ENCODE assay signal across 1 cellular context in genomic region chr1:116537439-116537838, GRCh38.
TF ChIP-seq lines count a peak whose summit lies in the region.

No MANE protein-coding gene starts in this region.

TF ChIP-seq in IMR-90, 13 proteins besides CTCF, POLR2A, EP300 and RAD21 (continued from another document):
- TF ChIP-seq RFX5 (IDR thresholded peaks at IDR 0.05; ENCODE audit: low read depth, low read length) (no peak), CHD1 (IDR thresholded peaks at IDR 0.05; ENCODE audit: low read depth, low read length) (no peak), MXI1 (IDR thresholded peaks at IDR 0.05; ENCODE audit: borderline replicate concordance, low read depth, low read length) (no peak), RCOR1 (IDR thresholded peaks at IDR 0.05; ENCODE audit: insufficient replicate concordance, low read length) (no peak), ELK1 (IDR thresholded peaks at IDR 0.05; ENCODE audit: borderline replicate concordance, low read depth, low read length) (no peak), NFE2L2 (IDR thresholded peaks at IDR 0.05; ENCODE audit: low read depth, low read length) (no peak), SMC3 (IDR thresholded peaks at IDR 0.05; ENCODE audit: low read depth, low read length) (no peak), CEBPB (IDR thresholded peaks at IDR 0.05; ENCODE audit: low read depth, low read length) (no peak), FOS (IDR thresholded peaks at IDR 0.05; ENCODE audit: low read depth, low read length) (no peak)
